ENCODE assay signal across 12 cellular contexts in genomic region chr3:189232790-189233189, GRCh38.
"Had no signal": no experiment of that assay in that cellular context is flagged by ENCODE, and none has a peak within 500 bp of the region (broad histone marks: within the 10 kb centered on the region; RNA-seq: fewer than 3 reads in every experiment).

No MANE protein-coding gene starts in this region.

- H3K4me1 ChIP-seq: body of pancreas, gastrocnemius medialis, upper lobe of right lung had no signal

- H3K36me3 Mint-ChIP-seq: activated CD8-positive, alpha-beta memory T cell treated with anti-CD3 and anti-CD28 coated beads, Interleukin-2, amount 10 ng/mL, durations not matched to agents 7 days and 5 days; activated naive CD8-positive, alpha-beta T cell treated with anti-CD3 and anti-CD28 coated beads, Interleukin-2, amount 10 ng/mL, durations not matched to agents 7 days and 5 days; stimulated activated memory B cell treated with anti-CD40 and anti-IgM and Interleukin-4, amounts not matched to agents 10 μg/mL and 1 μg/mL and 100 μg/mL, for 72 hours had no signal

- ATAC-seq: stimulated activated memory B cell treated with anti-CD40 and anti-IgM and Interleukin-4, amounts not matched to agents 10 μg/mL and 1 μg/mL and 100 μg/mL, for 72 hours had no signal

- H3K27me3 ChIP-seq: body of pancreas, gastrocnemius medialis, upper lobe of right lung had no signal

- H3K9me3 ChIP-seq: body of pancreas, gastrocnemius medialis, thoracic aorta, upper lobe of right lung had no signal

- H3K4me3 Mint-ChIP-seq: activated CD4-positive, alpha-beta memory T cell treated with anti-CD3 and anti-CD28 coated beads, Interleukin-2, amount 10 ng/mL, durations not matched to agents 7 days and 5 days; activated CD8-positive, alpha-beta memory T cell treated with anti-CD3 and anti-CD28 coated beads, Interleukin-2, amount 10 ng/mL, durations not matched to agents 7 days and 5 days; activated naive CD8-positive, alpha-beta T cell treated with anti-CD3 and anti-CD28 coated beads, Interleukin-2, amount 10 ng/mL, durations not matched to agents 7 days and 5 days; activated T-helper 17 cell treated with anti-CD3 and anti-CD28 coated beads, Interleukin-2, amount 50 U/mL, for 72 hours; neural crest cell; stimulated activated memory B cell treated with anti-CD40 and anti-IgM and Interleukin-4, amounts not matched to agents 10 μg/mL and 1 μg/mL and 100 μg/mL, for 72 hours had no signal

- H3K9me3 Mint-ChIP-seq: activated CD4-positive, alpha-beta memory T cell treated with anti-CD3 and anti-CD28 coated beads, Interleukin-2, amount 10 ng/mL, durations not matched to agents 7 days and 5 days; activated T-helper 17 cell treated with anti-CD3 and anti-CD28 coated beads, Interleukin-2, amount 50 U/mL, for 72 hours; neural crest cell; stimulated activated memory B cell treated with anti-CD40 and anti-IgM and Interleukin-4, amounts not matched to agents 10 μg/mL and 1 μg/mL and 100 μg/mL, for 72 hours had no signal

- DNase-seq: activated naive CD8-positive, alpha-beta T cell treated with anti-CD3 and anti-CD28 coated beads, Interleukin-2, amount 10 ng/mL, durations not matched to agents 7 days and 5 days; cortex of kidney; upper lobe of right lung had no signal

- H3K4me3 ChIP-seq: body of pancreas, gastrocnemius medialis, smooth muscle cell, thoracic aorta, upper lobe of right lung had no signal

- H3K27ac Mint-ChIP-seq: activated CD4-positive, alpha-beta memory T cell treated with anti-CD3 and anti-CD28 coated beads, Interleukin-2, amount 10 ng/mL, durations not matched to agents 7 days and 5 days; activated CD8-positive, alpha-beta memory T cell treated with anti-CD3 and anti-CD28 coated beads, Interleukin-2, amount 10 ng/mL, durations not matched to agents 7 days and 5 days; activated naive CD8-positive, alpha-beta T cell treated with anti-CD3 and anti-CD28 coated beads, Interleukin-2, amount 10 ng/mL, durations not matched to agents 7 days and 5 days; activated T-helper 17 cell treated with anti-CD3 and anti-CD28 coated beads, Interleukin-2, amount 50 U/mL, for 72 hours; stimulated activated memory B cell treated with anti-CD40 and anti-IgM and Interleukin-4, amounts not matched to agents 10 μg/mL and 1 μg/mL and 100 μg/mL, for 72 hours had no signal

- H3K4me2 ChIP-seq: smooth muscle cell had no signal

- H3K36me3 ChIP-seq: gastrocnemius medialis, thoracic aorta, upper lobe of right lung had no signal

- H3K4me1 Mint-ChIP-seq: neural crest cell had no signal

- H3K27me3 Mint-ChIP-seq: activated CD4-positive, alpha-beta memory T cell treated with anti-CD3 and anti-CD28 coated beads, Interleukin-2, amount 10 ng/mL, durations not matched to agents 7 days and 5 days; activated CD8-positive, alpha-beta memory T cell treated with anti-CD3 and anti-CD28 coated beads, Interleukin-2, amount 10 ng/mL, durations not matched to agents 7 days and 5 days; activated T-helper 17 cell treated with anti-CD3 and anti-CD28 coated beads, Interleukin-2, amount 50 U/mL, for 72 hours had no signal

- H3K27ac ChIP-seq: body of pancreas, gastrocnemius medialis, thoracic aorta, upper lobe of right lung had no signal
